20 cellular contexts compared by ENCODE assay signal in the genomic region with DNA sequence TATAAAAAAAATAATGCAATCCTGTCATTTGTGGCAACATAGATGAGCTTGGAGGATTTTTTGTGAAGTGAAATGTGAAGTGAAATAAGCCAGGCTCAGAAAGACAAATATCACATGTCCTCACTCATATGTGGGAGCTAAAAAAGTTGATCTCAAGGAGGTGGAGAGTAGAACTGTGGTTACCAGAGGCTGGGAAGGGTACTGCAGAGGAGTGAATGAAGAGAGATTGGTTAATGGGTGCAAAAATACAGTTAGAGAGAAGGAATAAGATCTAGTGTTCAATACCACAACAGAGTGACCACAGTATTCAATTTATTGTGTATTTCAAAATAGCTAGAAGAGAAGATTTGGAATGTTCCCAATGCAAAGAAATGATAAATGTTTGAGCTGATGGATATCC. TPM values are rescaled to one million over a fixed set of nuclear protein-coding genes. Genes with fewer than 3 reads are reported as not detected.
"Had no signal": no experiment of that assay in that cellular context is flagged by ENCODE, and none has a peak within 500 bp of the region (broad histone marks: within the 10 kb centered on the region; RNA-seq: fewer than 3 reads in every experiment).

No MANE protein-coding gene starts in this region.

- H3K27ac Mint-ChIP-seq: activated CD8-positive, alpha-beta memory T cell treated with anti-CD3 and anti-CD28 coated beads, Interleukin-2, amount 10 ng/mL, durations not matched to agents 7 days and 5 days; activated naive CD8-positive, alpha-beta T cell treated with anti-CD3 and anti-CD28 coated beads, Interleukin-2, amount 10 ng/mL, durations not matched to agents 7 days and 5 days; activated T-helper 17 cell treated with anti-CD3 and anti-CD28 coated beads, Interleukin-2, amount 50 U/mL, for 72 hours had no signal

- H3K9me3 ChIP-seq: body of pancreas, colonic mucosa, gastrocnemius medialis, left lung, thyroid gland had no signal

- DNase-seq: activated CD4-positive, alpha-beta T cell treated with anti-CD3 and anti-CD28 coated beads for 1 hour; activated CD4-positive, alpha-beta T cell treated with anti-CD3 and anti-CD28 coated beads, Interleukin-2, amount 50 U/mL, for 48 hours; activated naive CD8-positive, alpha-beta T cell treated with anti-CD3 and anti-CD28 coated beads, Interleukin-2, amount 10 ng/mL, durations not matched to agents 7 days and 5 days; gastrocnemius medialis; kidney; left lung; stimulated activated CD4-positive, alpha-beta T cell treated with anti-CD3 and anti-CD28 coated beads, Interleukin-12 subunit alpha, Interleukin-12 subunit beta, amount 100 ng/mL, for 4 hours; stimulated activated CD4-positive, alpha-beta T cell treated with anti-CD3 and anti-CD28 coated beads, Interleukin-1b, Interleukin-23, amount 100 ng/mL, for 48 hours had no signal

- H3K4me1 ChIP-seq: body of pancreas, colonic mucosa, gastrocnemius medialis, left lung, thyroid gland had no signal

- H3K27ac ChIP-seq: body of pancreas, colonic mucosa, gastrocnemius medialis, left lung, thyroid gland, WERI-Rb-1 had no signal

- H3K9me3 Mint-ChIP-seq: activated naive CD8-positive, alpha-beta T cell treated with anti-CD3 and anti-CD28 coated beads, Interleukin-2, amount 10 ng/mL, durations not matched to agents 7 days and 5 days; activated T-helper 17 cell treated with anti-CD3 and anti-CD28 coated beads, Interleukin-2, amount 50 U/mL, for 72 hours had no signal

- H3K4me1 Mint-ChIP-seq: activated T-helper 17 cell treated with anti-CD3 and anti-CD28 coated beads, Interleukin-2, amount 50 U/mL, for 72 hours had no signal

- H3K4me3 Mint-ChIP-seq: activated CD8-positive, alpha-beta memory T cell treated with anti-CD3 and anti-CD28 coated beads, Interleukin-2, amount 10 ng/mL, durations not matched to agents 7 days and 5 days; activated naive CD8-positive, alpha-beta T cell treated with anti-CD3 and anti-CD28 coated beads, Interleukin-2, amount 10 ng/mL, durations not matched to agents 7 days and 5 days had no signal

- H3K27me3 ChIP-seq: body of pancreas, thyroid gland had no signal

- H3K4me3 ChIP-seq: body of pancreas, colonic mucosa, gastrocnemius medialis, left lung, thyroid gland had no signal

- H3K27me3 Mint-ChIP-seq: activated CD8-positive, alpha-beta memory T cell treated with anti-CD3 and anti-CD28 coated beads, Interleukin-2, amount 10 ng/mL, durations not matched to agents 7 days and 5 days; activated naive CD8-positive, alpha-beta T cell treated with anti-CD3 and anti-CD28 coated beads, Interleukin-2, amount 10 ng/mL, durations not matched to agents 7 days and 5 days; activated T-helper 17 cell treated with anti-CD3 and anti-CD28 coated beads, Interleukin-2, amount 50 U/mL, for 72 hours had no signal

RNA-seq across cellular contexts. Expression of a gene that starts 13.4 kb away (rescaled TPM):
- total RNA-seq: gastrocnemius medialis had no signal

RNA-seq across cellular contexts. Expression of a gene that starts 59.2 kb away (rescaled TPM):
- total RNA-seq: activated CD8-positive, alpha-beta memory T cell treated with anti-CD3 and anti-CD28 coated beads, Interleukin-2, amount 10 ng/mL, durations not matched to agents 7 days and 5 days; activated naive CD8-positive, alpha-beta T cell treated with anti-CD3 and anti-CD28 coated beads, Interleukin-2, amount 10 ng/mL, durations not matched to agents 7 days and 5 days; activated T-helper 17 cell treated with anti-CD3 and anti-CD28 coated beads, Interleukin-2, amount 50 U/mL, for 72 hours; body of pancreas; colonic mucosa; gastrocnemius medialis; kidney; left lung; lung microvascular endothelial cell; mononuclear cell; omental fat pad; posterior vena cava; thyroid gland had no signal
- polyA plus RNA-seq: esophagus, neural cell had no signal
